ENCODE assay signal across 21 cellular contexts in genomic region chr5:109900453-109900852, GRCh38.
"Had no signal": no experiment of that assay in that cellular context is flagged by ENCODE, and none has a peak within 500 bp of the region (broad histone marks: within the 10 kb centered on the region; RNA-seq: fewer than 3 reads in every experiment).

No MANE protein-coding gene starts in this region.

- H3K9me3 ChIP-seq: esophagus muscularis mucosa, gastroesophageal sphincter, neutrophil, psoas muscle, spleen, tibial artery, upper lobe of left lung, uterus had no signal

- H3K27ac ChIP-seq: epithelial cell of prostate, esophagus muscularis mucosa, gastroesophageal sphincter, neutrophil, psoas muscle, spleen, upper lobe of left lung, uterus had no signal

- DNase-seq: effector memory CD8-positive, alpha-beta T cell; glutamatergic neuron; kidney; left cardiac atrium; mammary epithelial cell; naive thymus-derived CD8-positive, alpha-beta T cell; psoas muscle; retina; spleen; stimulated activated CD4-positive, alpha-beta T cell treated with anti-CD3 and anti-CD28 coated beads, Interleukin-15, amount 100 ng/mL, for 24 hours; stimulated activated CD4-positive, alpha-beta T cell treated with anti-CD3 and anti-CD28 coated beads, Interleukin-1b, Interleukin-23, amount 100 ng/mL, for 48 hours; stimulated activated CD4-positive, alpha-beta T cell treated with anti-CD3 and anti-CD28 coated beads, Interleukin-4, amount 100 ng/mL, for 24 hours; tibial artery; upper lobe of left lung; uterus had no signal

- ATAC-seq: effector memory CD8-positive, alpha-beta T cell; gastroesophageal sphincter; left cardiac atrium; naive thymus-derived CD8-positive, alpha-beta T cell; psoas muscle; sciatic nerve; stimulated activated memory B cell treated with anti-CD40 and anti-IgM and Interleukin-4, amounts not matched to agents 10 μg/mL and 1 μg/mL and 100 μg/mL, for 72 hours had no signal

- H3K4me3 ChIP-seq: esophagus muscularis mucosa, gastroesophageal sphincter, psoas muscle, spleen, tibial artery, upper lobe of left lung, uterus had no signal

- H3K36me3 ChIP-seq: esophagus muscularis mucosa, gastroesophageal sphincter, neutrophil, spleen, tibial artery, upper lobe of left lung, uterus had no signal

- H3K4me1 ChIP-seq: esophagus muscularis mucosa, gastroesophageal sphincter, psoas muscle, spleen, upper lobe of left lung, uterus had no signal

- H3K27me3 ChIP-seq: esophagus muscularis mucosa, gastroesophageal sphincter, neutrophil, spleen, tibial artery, upper lobe of left lung, uterus had no signal
